In genomic region chr18:36186461-36187137, GRCh38 we compare ENCODE assay signal across 8 cellular contexts. TPM values are rescaled to one million over a fixed set of nuclear protein-coding genes. Genes with fewer than 3 reads are reported as not detected.
A peak's percentile ranks its signal among the peaks of the same experiment; 100 is the strongest.
DNase-seq lines count a peak whose midpoint lies in the region; ATAC-seq and TF ChIP-seq lines count a peak whose summit lies in the region.

No MANE protein-coding gene starts in this region.

- no peaks in the 10 kb centered on the region for H3K36me3 Mint-ChIP-seq in activated T-cell treated with anti-CD3 and anti-CD28 coated beads, Interleukin-2, amount 50 U/mL, for 24 hours (ENCODE audit: low read depth)

- H3K27ac ChIP-seq in Panc1 (ENCODE audit: low read length) (no peak overlapping the region), dorsolateral prefrontal cortex (peak overlapping the region in 2 of 59 donors; percentile 21 to 48), mesodermal cell (ENCODE audit: low read depth, low read length, severe bottlenecking) (no peak overlapping the region), uterus (no peak overlapping the region)

- no peak overlapping the region for H3K27ac Mint-ChIP-seq in activated T-cell treated with anti-CD3 and anti-CD28 coated beads, Interleukin-2, amount 50 U/mL, for 24 hours

- TF ChIP-seq CTCF in Panc1 (IDR thresholded peaks at IDR 0.05) (no peak; the same call in 1 of the 2 replicates), dorsolateral prefrontal cortex (IDR thresholded peaks at IDR 0.05 in 54 of 56, conservative IDR thresholded peaks at IDR 0.05 in 2 of 56; ENCODE audit: low read depth in 1 of 56, partially characterized antibody in 56 of 56) (no peak), uterus (IDR thresholded peaks at IDR 0.05) (no peak)

- 0 out of 2 replicates have a peak, but pooled peaks cover 5% of the 10 kb centered on the region for H3K4me1 ChIP-seq in Panc1 (ENCODE audit: control insufficient read depth, insufficient read depth, low read length)
- no peaks in the 10 kb centered on the region for H3K4me1 ChIP-seq in mesodermal cell (ENCODE audit: control insufficient read depth, insufficient read depth, low read length, poor library complexity, severe bottlenecking)
- H3K4me1 ChIP-seq in uterus = no peaks in the 10 kb centered on the region

- H3K4me3 ChIP-seq in Panc1 (ENCODE audit: low read depth in 2 of 2, low read length in 2 of 2) (peak overlapping the region; percentile 61 to 75), dorsolateral prefrontal cortex (peak overlapping the region; percentile 53 to 87 (median 70)), mesodermal cell (ENCODE audit: extremely low read depth, insufficient read depth, low read length, poor library complexity, severe bottlenecking) (peak overlapping the region; percentile 52), uterus (peak overlapping the region; percentile 51 to 61)

- intact Hi-C loops in Panc1 (cut with micrococcal nuclease; ENCODE audit: unreplicated experiment) = no loop called here
- intact Hi-C loops in dorsolateral prefrontal cortex (cut with DNase I) = no loop called here
- intact Hi-C loops in uterus (cut with DNase I; ENCODE audit: low total_unique reads) = no loop called here

- no peaks in the 10 kb centered on the region for H3K36me3 ChIP-seq in Panc1 (ENCODE audit: control insufficient read depth, insufficient read depth, low read length)
- no peaks in the 10 kb centered on the region for H3K36me3 ChIP-seq in mesodermal cell (ENCODE audit: control insufficient read depth, insufficient read depth, low read length)
- no peaks in the 10 kb centered on the region for H3K36me3 ChIP-seq in uterus

- in situ Hi-C loops in Panc1 (cut with HindIII; ENCODE audit: low pct_unique_long_range_greater_than_20kb, low sequenced_read_pairs) = no loop called here

- peak overlapping the region; percentile 78 for H3K4me3 Mint-ChIP-seq in activated T-cell treated with anti-CD3 and anti-CD28 coated beads, Interleukin-2, amount 50 U/mL, for 24 hours

- H3K27me3 ChIP-seq in Panc1 (ENCODE audit: control insufficient read depth, insufficient read depth, low read length) (no peaks in the 10 kb centered on the region), dorsolateral prefrontal cortex (peaks cover 0 to 14% (median 0%) of the 10 kb centered on the region in 45 donors), uterus (no peaks in the 10 kb centered on the region)

- CTCF ChIA-PET in Panc1 (lab: Charles Lee) = no interaction called here

- H3K4me1 Mint-ChIP-seq in activated T-cell treated with anti-CD3 and anti-CD28 coated beads, Interleukin-2, amount 50 U/mL, for 24 hours (ENCODE audit: low read depth) = peaks cover 15% of the 10 kb centered on the region

- ATAC-seq in Panc1 = 0 out of 2 replicates have a peak, but pooled peaks have one; percentile 35
- ATAC-seq in GM18870 (IDR thresholded peaks at IDR 0.05; ENCODE audit: unreplicated experiment) = no peak

- POLR2A ChIA-PET in Panc1 (lab: Charles Lee) = no interaction called here

- H3K9me3 Mint-ChIP-seq in activated T-cell treated with anti-CD3 and anti-CD28 coated beads, Interleukin-2, amount 50 U/mL, for 24 hours = no peaks in the 10 kb centered on the region

- DNase-seq in activated T-cell treated with anti-CD3 and anti-CD28 coated beads, Interleukin-2, amount 50 U/mL, for 24 hours = peak; percentile 41
- no peak for DNase-seq in activated T-cell treated with anti-CD3 and anti-CD28 coated beads, Interleukin-2, amount 50 U/mL, for 1 hour
- no peak for DNase-seq in Panc1 (ENCODE audit: low read depth, low spot score)
- DNase-seq in dorsolateral prefrontal cortex = no peak
- DNase-seq in uterus = peak in 1 of 2 donors; percentile 30
- no peak for DNase-seq in HPDE6-E6E7 (ENCODE audit: extremely low spot score)

- H3K27me3 Mint-ChIP-seq in activated T-cell treated with anti-CD3 and anti-CD28 coated beads, Interleukin-2, amount 50 U/mL, for 24 hours = peaks cover 39% of the 10 kb centered on the region

- BruUV-seq in Panc1 (replicated peaks; lab: Mats Ljungman, UMichigan) = no TSS peak

- H3K9me3 ChIP-seq in Panc1 (ENCODE audit: control insufficient read depth, insufficient read depth, low read depth, low read length) (no peaks in the 10 kb centered on the region), mesodermal cell (ENCODE audit: control insufficient read depth, low read length) (no peaks in the 10 kb centered on the region), uterus (no peaks in the 10 kb centered on the region)

- 25 to 29% methylated on average over 22 to 31 of the region's 42 CpGs for WGBS in mesodermal cell (ENCODE audit: insufficient coverage in 2 of 2), 2 experiments

- no peak for TF ChIP-seq POLR2A in uterus (IDR thresholded peaks at IDR 0.05)

RNA-seq across cellular contexts. Expression of gene MOCOS, which starts 0.7 kb away (rescaled TPM):
- total RNA-seq in Panc1 (2021; ENCODE audit: unreplicated experiment) (3.0 TPM), dorsolateral prefrontal cortex (1 to 10 TPM in 10 of 120 experiments, under 1 TPM in 109, not detected in 1; 0.13 to 2.5 (median 0.43) TPM), uterus (1 to 10 TPM in 2 of 4 donors, under 1 TPM in 1, not detected in 1; under 0.01 to 1.7 (median 1.4) TPM)
- 1.7 TPM for polyA plus RNA-seq in Panc1 (2012; ENCODE audit: insufficient read length)
- polyA plus RNA-seq in mesodermal cell (2013, experiment 1 of 2) = 0.11 TPM
- polyA plus RNA-seq in mesodermal cell (2013, experiment 2 of 2) = 0.10 TPM

RNA-seq across cellular contexts. Expression of gene ELP2, which starts 56.9 kb away (rescaled TPM):
- total RNA-seq in Panc1 (2021; ENCODE audit: unreplicated experiment) = 48.8 TPM
- polyA plus RNA-seq in Panc1 (2012; ENCODE audit: insufficient read length) = 34.4 TPM
- total RNA-seq in dorsolateral prefrontal cortex = 100 to 1,000 TPM in 75 of 120 experiments, 10 to 100 TPM in 45; 61.4 to 145 (median 105) TPM
- polyA plus RNA-seq in mesodermal cell (2013, experiment 1 of 2) = 83.4 TPM
- 89.2 TPM for polyA plus RNA-seq in mesodermal cell (2013, experiment 2 of 2)
- 100 to 1,000 TPM in 2 of 4 donors, 10 to 100 TPM in 2; 73.3 to 152 (median 113) TPM for total RNA-seq in uterus

RNA-seq across cellular contexts. Expression of gene SLC39A6, which starts 57.5 kb away (rescaled TPM):
- 47.6 TPM for total RNA-seq in Panc1 (2021; ENCODE audit: unreplicated experiment)
- 33.9 TPM for polyA plus RNA-seq in Panc1 (2012; ENCODE audit: insufficient read length)
- total RNA-seq in dorsolateral prefrontal cortex = 10 to 100 TPM; 26.2 to 53.3 (median 36.5) TPM
- polyA plus RNA-seq in mesodermal cell (2013, experiment 1 of 2) = 71.5 TPM
- 81.0 TPM for polyA plus RNA-seq in mesodermal cell (2013, experiment 2 of 2)
- 10 to 100 TPM in 3 of 4 donors, 1 to 10 TPM in 1; 7.7 to 90.6 (median 31.1) TPM for total RNA-seq in uterus
